Comparison of ENCODE assay signal across 26 cellular contexts in the genomic region with DNA sequence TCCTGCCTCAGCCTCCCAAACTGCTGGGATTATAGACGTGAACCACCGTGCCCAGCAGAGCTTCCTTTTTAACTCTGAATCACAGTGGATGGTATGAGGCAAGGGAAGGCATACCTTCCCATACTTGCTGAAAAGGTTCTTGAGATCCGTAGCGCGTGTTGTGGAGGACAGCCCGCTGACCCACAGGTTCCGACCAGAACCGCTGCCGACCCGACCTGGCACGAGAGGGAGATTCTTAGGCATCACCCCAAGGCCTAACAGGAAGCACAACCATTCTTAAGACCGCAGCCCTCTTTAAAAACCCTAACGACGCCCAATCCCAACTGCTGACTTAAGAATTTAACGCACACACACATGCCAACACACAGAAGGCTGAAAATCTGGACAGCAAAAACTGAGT. TPM values are rescaled to one million over a fixed set of nuclear protein-coding genes. Genes with fewer than 3 reads are reported as not detected.
DNase-seq lines count a peak whose midpoint lies in the region; ATAC-seq, FAIRE-seq and TF ChIP-seq lines count a peak whose summit lies in the region.
"Had no signal": no experiment of that assay in that cellular context is flagged by ENCODE, and none has a peak within 500 bp of the region (broad histone marks: within the 10 kb centered on the region; RNA-seq: fewer than 3 reads in every experiment).

No MANE protein-coding gene starts in this region.

- H3K36me3 ChIP-seq in kidney (ENCODE audit: control insufficient read depth in 1 of 2, insufficient read depth in 2 of 2, low read length in 2 of 2) = peaks cover 52 to 69% of the 10 kb centered on the region in 2 donors
- peaks cover 5 to 10% of the 10 kb centered on the region in 2 donors for H3K36me3 ChIP-seq in aorta (ENCODE audit: control insufficient read depth in 1 of 2, insufficient read depth in 2 of 2, low read length in 1 of 2)

- H3K4me3 Mint-ChIP-seq in central memory CD8-positive, alpha-beta T cell = no peak overlapping the region
- no peak overlapping the region for H3K4me3 Mint-ChIP-seq in activated CD4-positive, alpha-beta memory T cell treated with anti-CD3 and anti-CD28 coated beads for 36 hours
- H3K4me3 Mint-ChIP-seq: CD14-positive monocyte; CD4-positive, alpha-beta T cell; CD8-positive, alpha-beta memory T cell; GM23338; H9 had no signal

- H3K4me1 Mint-ChIP-seq in central memory CD8-positive, alpha-beta T cell = peaks cover 42% of the 10 kb centered on the region
- H3K4me1 Mint-ChIP-seq in activated CD4-positive, alpha-beta memory T cell treated with anti-CD3 and anti-CD28 coated beads for 36 hours (ENCODE audit: low read depth) = peaks cover 13% of the 10 kb centered on the region
- H3K4me1 Mint-ChIP-seq: CD14-positive monocyte, GM23338, H9 had no signal

- peak; percentile 50 for DNase-seq in activated effector memory CD4-positive, alpha-beta T cell treated with anti-CD3 and anti-CD28 coated beads, Interleukin-2, amount 50 U/mL, for 16 hours
- DNase-seq in activated effector memory CD4-positive, alpha-beta T cell treated with Interleukin-2 at 50 U/mL for 16 hours = no peak
- DNase-seq in central memory CD8-positive, alpha-beta T cell (ENCODE audit: low spot score in 2 of 2) = no peak
- no peak for DNase-seq in kidney
- peak; percentile 26 to 57 for DNase-seq in aorta
- no peak for DNase-seq in activated CD4-positive, alpha-beta memory T cell treated with anti-CD3 and anti-CD28 coated beads for 36 hours
- DNase-seq: 8988T; ACHN; AML-193; BE2C; CD4-positive, alpha-beta T cell; CD8-positive, alpha-beta memory T cell; DMS 273 treated with DMSO at 0.1 percent for 48 hours; DMS79; EL; GDM1; H9 had no signal

- CTCF ChIA-PET in activated CD4-positive, alpha-beta memory T cell treated with anti-CD3 and anti-CD28 coated beads for 36 hours (lab: Charles Lee) = no interaction called here

- intact Hi-C loops in kidney (cut with DNase I) = no loop called here
- intact Hi-C loops in aorta (cut with DNase I) = no loop called here
- intact Hi-C loops in activated CD4-positive, alpha-beta memory T cell treated with anti-CD3 and anti-CD28 coated beads for 36 hours (cut with micrococcal nuclease) = no loop called here

- H3K4me3 ChIP-seq in kidney (ENCODE audit: low read length in 2 of 2) = no peak overlapping the region
- no peak overlapping the region for H3K4me3 ChIP-seq in aorta (ENCODE audit: low read length in 2 of 2)
- H3K4me3 ChIP-seq: A549; BLaER1 treated with 17β-estradiol and CSF1 and Interleukin-3, amounts not matched to agents 10 nM and 100 nM; GM23338 had no signal

- H3K27ac ChIP-seq in kidney (ENCODE audit: low read depth in 2 of 2, low read length in 2 of 2) (peak overlapping the region; percentile 39 to 58), aorta (ENCODE audit: low read depth in 1 of 2, low read length in 2 of 2) (no peak overlapping the region)
- H3K27ac ChIP-seq: A549; BLaER1 treated with 17β-estradiol and CSF1 and Interleukin-3, amounts not matched to agents 10 nM and 100 nM had no signal

- H3K4me1 ChIP-seq in kidney (ENCODE audit: control insufficient read depth in 1 of 2, insufficient read depth in 1 of 2, low read depth in 1 of 2, low read length in 2 of 2) (peaks cover 13 to 22% of the 10 kb centered on the region in 2 donors), aorta (ENCODE audit: control insufficient read depth in 1 of 2, insufficient read depth in 2 of 2, low read length in 2 of 2) (no peaks in the 10 kb centered on the region)
- H3K4me1 ChIP-seq: A549, BE2C had no signal

- H3K9me3 Mint-ChIP-seq in central memory CD8-positive, alpha-beta T cell = no peaks in the 10 kb centered on the region
- no peaks in the 10 kb centered on the region for H3K9me3 Mint-ChIP-seq in activated CD4-positive, alpha-beta memory T cell treated with anti-CD3 and anti-CD28 coated beads for 36 hours
- H3K9me3 Mint-ChIP-seq: CD14-positive monocyte; CD4-positive, alpha-beta T cell; CD8-positive, alpha-beta memory T cell; GM23338; H9 had no signal

- no peaks in the 10 kb centered on the region for H3K27me3 Mint-ChIP-seq in central memory CD8-positive, alpha-beta T cell
- no peaks in the 10 kb centered on the region for H3K27me3 Mint-ChIP-seq in activated CD4-positive, alpha-beta memory T cell treated with anti-CD3 and anti-CD28 coated beads for 36 hours
- H3K27me3 Mint-ChIP-seq: CD4-positive, alpha-beta T cell had no signal

- peaks cover 89% of the 10 kb centered on the region for H3K36me3 Mint-ChIP-seq in central memory CD8-positive, alpha-beta T cell (ENCODE audit: insufficient read depth)
- H3K36me3 Mint-ChIP-seq in activated CD4-positive, alpha-beta memory T cell treated with anti-CD3 and anti-CD28 coated beads for 36 hours = peaks cover 75% of the 10 kb centered on the region

- TF ChIP-seq CTCF in kidney (IDR thresholded peaks at IDR 0.05; ENCODE audit: borderline replicate concordance, extremely low read depth, insufficient read depth) = no peak

- H3K9me3 ChIP-seq in kidney (ENCODE audit: control insufficient read depth in 1 of 2, low read length in 2 of 2) (no peaks in the 10 kb centered on the region), aorta (ENCODE audit: control insufficient read depth, low read length) (no peaks in the 10 kb centered on the region)
- H3K9me3 ChIP-seq: A549; BE2C; BLaER1 treated with 17β-estradiol and CSF1 and Interleukin-3, amounts not matched to agents 10 nM and 100 nM had no signal

- no peaks in the 10 kb centered on the region for H3K27me3 ChIP-seq in aorta (ENCODE audit: control insufficient read depth in 1 of 2, insufficient read depth in 2 of 2, low read length in 1 of 2)
- H3K27me3 ChIP-seq: BE2C; BLaER1 treated with 17β-estradiol and CSF1 and Interleukin-3, amounts not matched to agents 10 nM and 100 nM had no signal

- WGBS in aorta, 2 donors = 94 to 96% methylated on average over 15 of the region's 15 CpGs

- peak overlapping the region; percentile 1 for H3K27ac Mint-ChIP-seq in central memory CD8-positive, alpha-beta T cell (ENCODE audit: low read depth)
- H3K27ac Mint-ChIP-seq in activated CD4-positive, alpha-beta memory T cell treated with anti-CD3 and anti-CD28 coated beads for 36 hours = no peak overlapping the region
- H3K27ac Mint-ChIP-seq: CD4-positive, alpha-beta T cell; GM23338; H9 had no signal

- no peak for FAIRE-seq in kidney (lab: Jason Lieb, UNC)
- FAIRE-seq: A549, D721Med, GM12891 had no signal

- ATAC-seq in central memory CD8-positive, alpha-beta T cell (replicated peaks; ENCODE audit: extremely low read depth, poor library complexity, severe bottlenecking) = no peak
- no peak for ATAC-seq in aorta (ENCODE audit: low FRiP score)
- no peak for ATAC-seq in HG03442 (IDR thresholded peaks at IDR 0.05; ENCODE audit: unreplicated experiment)
- ATAC-seq in GM21447 (IDR thresholded peaks at IDR 0.05; ENCODE audit: unreplicated experiment) = no peak
- ATAC-seq: A549, GM23338, HCT116 had no signal

- POLR2A ChIA-PET in activated CD4-positive, alpha-beta memory T cell treated with anti-CD3 and anti-CD28 coated beads for 36 hours (lab: Charles Lee) = no interaction called here

- no peak overlapping the region for H3K9ac ChIP-seq in kidney (ENCODE audit: low read length in 2 of 2)
- H3K9ac ChIP-seq: BLaER1 treated with 17β-estradiol and CSF1 and Interleukin-3, amounts not matched to agents 10 nM and 100 nM had no signal

RNA-seq across cellular contexts. Expression of a gene that starts 12.7 kb away (rescaled TPM):
- total RNA-seq in kidney (113 TPM), aorta (100 to 1,000 TPM in 1 of 2 donors, 10 to 100 TPM in 1; 67.1 to 113 TPM)
- polyA plus RNA-seq in kidney (ENCODE audit: insufficient read depth, low read depth, low replicate concordance) (67.1 TPM), aorta (10 to 100 TPM; 26.7 to 82.2 TPM)
- total RNA-seq in activated CD4-positive, alpha-beta memory T cell treated with anti-CD3 and anti-CD28 coated beads for 36 hours = 10 to 100 TPM; 63.5 to 76.4 TPM

RNA-seq across cellular contexts. Expression of a gene that starts 13.0 kb away (rescaled TPM):
- total RNA-seq in kidney = 88.6 TPM
- polyA plus RNA-seq in kidney (ENCODE audit: insufficient read depth, low read depth, low replicate concordance) = 35.0 TPM
- 100 to 1,000 TPM in 1 of 2 donors, 10 to 100 TPM in 1; 79.3 to 100 TPM for total RNA-seq in aorta
- polyA plus RNA-seq in aorta = 10 to 100 TPM; 32.7 to 72.4 TPM
- 100 to 1,000 TPM; 103 to 113 TPM for total RNA-seq in activated CD4-positive, alpha-beta memory T cell treated with anti-CD3 and anti-CD28 coated beads for 36 hours

RNA-seq across cellular contexts. Expression of a gene that starts 42.1 kb away (rescaled TPM):
- total RNA-seq in kidney = 0.94 TPM
- polyA plus RNA-seq in kidney (ENCODE audit: insufficient read depth, low read depth, low replicate concordance) = 2.2 TPM
- 1 to 10 TPM in 1 of 2 donors, under 1 TPM in 1; 0.96 to 1.1 TPM for total RNA-seq in aorta
- 1 to 10 TPM in 1 of 2 donors, under 1 TPM in 1; 0.50 to 1.1 TPM for polyA plus RNA-seq in aorta
- 1 to 10 TPM; 1.0 to 1.1 TPM for total RNA-seq in activated CD4-positive, alpha-beta memory T cell treated with anti-CD3 and anti-CD28 coated beads for 36 hours
- polyA plus RNA-seq: CD14-positive monocyte had no signal

Comparison
In these comparisons a context has a peak if more than half of its experiments do, and no peak if none do; other contexts are left out.
1. DNase-seq: peak in activated effector memory CD4-positive, alpha-beta T cell treated with anti-CD3 and anti-CD28 coated beads, Interleukin-2, amount 50 U/mL, for 16 hours (single experiment) and aorta (2 of 2); none in activated effector memory CD4-positive, alpha-beta T cell treated with Interleukin-2 at 50 U/mL for 16 hours (single experiment), central memory CD8-positive, alpha-beta T cell (0 of 2), kidney (single experiment) and activated CD4-positive, alpha-beta memory T cell treated with anti-CD3 and anti-CD28 coated beads for 36 hours (single experiment).
2. H3K27ac ChIP-seq: peak in kidney (2 of 2); none in aorta (0 of 2).